ENCODE assay signal across 17 cellular contexts in genomic region chr5:153601377-153601776, GRCh38.
A peak's percentile ranks its signal among the peaks of the same experiment; 100 is the strongest.
DNase-seq lines count a peak whose midpoint lies in the region; ATAC-seq and TF ChIP-seq lines count a peak whose summit lies in the region.
"Had no signal": no experiment of that assay in that cellular context is flagged by ENCODE, and none has a peak within 500 bp of the region (broad histone marks: within the 10 kb centered on the region; RNA-seq: fewer than 3 reads in every experiment).

No MANE protein-coding gene starts in this region.

- 100% methylated on average over 1 of the region's 1 CpG for WGBS in smooth muscle cell (ENCODE audit: low lambda C conversion rate)

- H3K9me3 Mint-ChIP-seq in mesothelial cell of epicardium (no peaks in the 10 kb centered on the region), MCF 10A (ENCODE audit: unreplicated experiment) (no peaks in the 10 kb centered on the region)
- H3K9me3 Mint-ChIP-seq: natural killer cell had no signal

- H3K4me1 Mint-ChIP-seq in mesothelial cell of epicardium (no peaks in the 10 kb centered on the region), MCF 10A (ENCODE audit: insufficient read depth, unreplicated experiment) (peaks cover 6% of the 10 kb centered on the region)
- H3K4me1 Mint-ChIP-seq: natural killer cell had no signal

- H3K36me3 Mint-ChIP-seq in mesothelial cell of epicardium (no peaks in the 10 kb centered on the region), MCF 10A (ENCODE audit: insufficient read depth, unreplicated experiment) (no peaks in the 10 kb centered on the region)
- H3K36me3 Mint-ChIP-seq: natural killer cell had no signal

- H3K9ac ChIP-seq in BLaER1 (no peak overlapping the region), smooth muscle cell (ENCODE audit: low read depth) (no peak overlapping the region)

- H4K20me1 ChIP-seq in BLaER1, result no peaks in the 10 kb centered on the region
- H4K20me1 ChIP-seq in smooth muscle cell (ENCODE audit: low read depth), result no peaks in the 10 kb centered on the region

- H3K4me3 Mint-ChIP-seq in mesothelial cell of epicardium (no peak overlapping the region), MCF 10A (ENCODE audit: unreplicated experiment) (no peak overlapping the region)
- H3K4me3 Mint-ChIP-seq: natural killer cell had no signal

- no peaks in the 10 kb centered on the region for H3K79me2 ChIP-seq in smooth muscle cell (ENCODE audit: low read depth)

- no peak overlapping the region for H2AFZ ChIP-seq in smooth muscle cell (ENCODE audit: low read depth)

- H3F3A ChIP-seq in smooth muscle cell (ENCODE audit: low read depth), result no peaks in the 10 kb centered on the region

- DNase-seq in SIG-M5 treated with dmso at 0.1 percent for 504 hours (lab: John Stamatoyannopoulos, UW; ENCODE audit: unreplicated experiment), result no peak
- DNase-seq in mesothelial cell of epicardium (ENCODE audit: low spot score in 2 of 2, unreplicated experiment in 2 of 2), result no peak
- no peak for DNase-seq in smooth muscle cell (lab: John Stamatoyannopoulos, UW; ENCODE audit: unreplicated experiment)
- no peak for DNase-seq in MCF 10A (ENCODE audit: unreplicated experiment)
- DNase-seq: activated CD8-positive, alpha-beta memory T cell treated with anti-CD3 and anti-CD28 coated beads, Interleukin-2, amount 50 U/mL, for 48 hours; amygdala; DMS 273 treated with DMSO at 0.1 percent for 48 hours; natural killer cell; NCI-H526; SHP77 had no signal

- H3K27me3 Mint-ChIP-seq in mesothelial cell of epicardium (ENCODE audit: low read depth) (peaks cover 1% of the 10 kb centered on the region), MCF 10A (ENCODE audit: insufficient read depth, unreplicated experiment) (no peaks in the 10 kb centered on the region)

- H3K27ac ChIP-seq in BLaER1, result no peak overlapping the region
- H3K27ac ChIP-seq in smooth muscle cell (ENCODE audit: low read depth), result no peak overlapping the region
- H3K27ac ChIP-seq: thoracic aorta, VCaP had no signal

- no peak for TF ChIP-seq CTCF in mesothelial cell of epicardium (IDR thresholded peaks at IDR 0.05; ENCODE audit: unreplicated experiment)
- no peak for TF ChIP-seq CTCF in smooth muscle cell (IDR thresholded peaks at IDR 0.05; ENCODE audit: borderline replicate concordance, insufficient read depth, poor library complexity, severe bottlenecking)
- no peak for TF ChIP-seq CTCF in MCF 10A (IDR thresholded peaks at IDR 0.05; ENCODE audit: unreplicated experiment)

- 0 out of 2 replicates have a peak, but pooled peaks cover 5% of the 10 kb centered on the region for H3K9me3 ChIP-seq in BLaER1
- no peaks in the 10 kb centered on the region for H3K9me3 ChIP-seq in smooth muscle cell (replicated peaks; ENCODE audit: low read depth)
- H3K9me3 ChIP-seq: thoracic aorta had no signal

- ATAC-seq in GM19035 (IDR thresholded peaks at IDR 0.05; ENCODE audit: unreplicated experiment) (peak; percentile 84), GM21786 (IDR thresholded peaks at IDR 0.05; ENCODE audit: unreplicated experiment) (peak; percentile 87), HG03159 (IDR thresholded peaks at IDR 0.05; ENCODE audit: unreplicated experiment) (peak; percentile 72)
- ATAC-seq: natural killer cell, sciatic nerve had no signal

- H3K4me1 ChIP-seq in BLaER1, result peaks cover 51% of the 10 kb centered on the region
- no peaks in the 10 kb centered on the region for H3K4me1 ChIP-seq in smooth muscle cell (ENCODE audit: low read depth)

- no TSS peak for BruUV-seq in MCF 10A (replicated peaks; lab: Mats Ljungman, UMichigan)

- no peak overlapping the region for H3K4me3 ChIP-seq in BLaER1
- no peak overlapping the region for H3K4me3 ChIP-seq in smooth muscle cell
- H3K4me3 ChIP-seq: thoracic aorta had no signal

- intact Hi-C loops in MCF 10A (cut with micrococcal nuclease), result no loop called here

- H3K27me3 ChIP-seq in BLaER1, result no peaks in the 10 kb centered on the region
- no peaks in the 10 kb centered on the region for H3K27me3 ChIP-seq in smooth muscle cell (ENCODE audit: low read depth)

- CTCF ChIA-PET in MCF 10A (lab: Yijun Ruan, JAX), result interaction anchor here (0.7 kb wide), 1 partner anchor 30 kb away, joined by 3 read pairs; no protein-coding TSS in a partner anchor

- H3K4me2 ChIP-seq in BLaER1, result 0 out of 2 replicates have a peak overlapping the region, but pooled peaks have one; percentile 5
- H3K4me2 ChIP-seq in smooth muscle cell, result no peak overlapping the region

- H3K27ac Mint-ChIP-seq in mesothelial cell of epicardium (no peak overlapping the region), MCF 10A (ENCODE audit: low read depth, unreplicated experiment) (no peak overlapping the region)
- H3K27ac Mint-ChIP-seq: natural killer cell had no signal

- H3K36me3 ChIP-seq in BLaER1, result no peaks in the 10 kb centered on the region
- no peaks in the 10 kb centered on the region for H3K36me3 ChIP-seq in smooth muscle cell (ENCODE audit: low read depth)
- H3K36me3 ChIP-seq: thoracic aorta had no signal

- POLR2A ChIA-PET in MCF 10A (lab: Yijun Ruan, JAX), result no interaction called here
